Comparison of ENCODE assay signal across 1 cellular context in the genomic region with DNA sequence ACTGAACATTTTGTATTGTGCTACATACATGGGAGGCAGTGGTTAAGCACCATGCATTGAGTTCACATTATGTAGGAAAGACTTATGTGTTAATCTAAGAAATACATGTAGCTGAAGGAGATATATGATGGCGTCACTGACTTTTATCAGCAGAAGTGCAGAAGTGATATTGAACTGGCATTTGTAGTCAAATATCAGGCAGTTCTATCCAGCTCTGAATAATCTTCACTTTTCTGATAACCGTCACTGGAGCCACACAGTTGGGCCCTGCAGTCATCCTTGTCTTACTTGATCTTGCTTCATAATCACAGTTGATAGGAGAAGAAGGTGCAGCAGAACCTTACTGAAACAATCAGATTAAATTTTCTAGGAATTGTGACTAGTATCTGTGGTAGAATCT.
TF ChIP-seq lines count a peak whose summit lies in the region.

No MANE protein-coding gene starts in this region.

TF ChIP-seq in K562, 482 proteins besides CTCF, POLR2A, EP300 and RAD21 (continued from another document and continues in another):
- TF ChIP-seq, protein P1, sequence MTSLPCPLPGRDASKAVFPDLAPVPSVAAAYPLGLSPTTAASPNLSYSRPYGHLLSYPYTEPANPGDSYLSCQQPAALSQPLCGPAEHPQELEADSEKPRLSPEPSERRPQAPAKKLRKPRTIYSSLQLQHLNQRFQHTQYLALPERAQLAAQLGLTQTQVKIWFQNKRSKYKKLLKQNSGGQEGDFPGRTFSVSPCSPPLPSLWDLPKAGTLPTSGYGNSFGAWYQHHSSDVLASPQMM (CRISPR knock-in tag; IDR thresholded peaks at IDR 0.05): no peak
- no peak for TF ChIP-seq CAMTA2 (CRISPR knock-in tag; conservative IDR thresholded peaks at IDR 0.05)
- no peak for TF ChIP-seq TFAM (CRISPR knock-in tag; conservative IDR thresholded peaks at IDR 0.05)
- no peak for TF ChIP-seq KHSRP (IDR thresholded peaks at IDR 0.05)
- TF ChIP-seq FOSL1 (tag; conservative IDR thresholded peaks at IDR 0.05): 0 out of 2 replicates have a peak, but pooled peaks have one; percentile 28
- TF ChIP-seq ZBTB43 (CRISPR knock-in tag; IDR thresholded peaks at IDR 0.05): no peak
- TF ChIP-seq ZEB2 (IDR thresholded peaks at IDR 0.05): no peak
- 0 out of 6 replicates have a peak, but pooled peaks of 1 of the 3 experiments have one; percentile 19 for TF ChIP-seq ZBTB11 (CRISPR knock-in tag; IDR thresholded peaks at IDR 0.05)
- no peak for TF ChIP-seq TAF7 (tag; IDR thresholded peaks at IDR 0.05)
- no peak for TF ChIP-seq ZNF146 (CRISPR knock-in tag; IDR thresholded peaks at IDR 0.05; ENCODE audit: unreplicated experiment)
- no peak for TF ChIP-seq ETV5 (CRISPR knock-in tag; IDR thresholded peaks at IDR 0.05; ENCODE audit: low read depth)
- no peak; the same call in 1 of the 2 replicates for TF ChIP-seq JUND (IDR thresholded peaks at IDR 0.05; ENCODE audit: borderline replicate concordance, low read depth, low read length)
- TF ChIP-seq JUND (tag; IDR thresholded peaks at IDR 0.05; ENCODE audit: borderline replicate concordance, low read depth, low read length): peak; percentile 62; the same call in 1 of the 3 replicates
- TF ChIP-seq FOS (IDR thresholded peaks at IDR 0.05; ENCODE audit: extremely low read depth, insufficient read length): no peak
- TF ChIP-seq, protein P2, sequence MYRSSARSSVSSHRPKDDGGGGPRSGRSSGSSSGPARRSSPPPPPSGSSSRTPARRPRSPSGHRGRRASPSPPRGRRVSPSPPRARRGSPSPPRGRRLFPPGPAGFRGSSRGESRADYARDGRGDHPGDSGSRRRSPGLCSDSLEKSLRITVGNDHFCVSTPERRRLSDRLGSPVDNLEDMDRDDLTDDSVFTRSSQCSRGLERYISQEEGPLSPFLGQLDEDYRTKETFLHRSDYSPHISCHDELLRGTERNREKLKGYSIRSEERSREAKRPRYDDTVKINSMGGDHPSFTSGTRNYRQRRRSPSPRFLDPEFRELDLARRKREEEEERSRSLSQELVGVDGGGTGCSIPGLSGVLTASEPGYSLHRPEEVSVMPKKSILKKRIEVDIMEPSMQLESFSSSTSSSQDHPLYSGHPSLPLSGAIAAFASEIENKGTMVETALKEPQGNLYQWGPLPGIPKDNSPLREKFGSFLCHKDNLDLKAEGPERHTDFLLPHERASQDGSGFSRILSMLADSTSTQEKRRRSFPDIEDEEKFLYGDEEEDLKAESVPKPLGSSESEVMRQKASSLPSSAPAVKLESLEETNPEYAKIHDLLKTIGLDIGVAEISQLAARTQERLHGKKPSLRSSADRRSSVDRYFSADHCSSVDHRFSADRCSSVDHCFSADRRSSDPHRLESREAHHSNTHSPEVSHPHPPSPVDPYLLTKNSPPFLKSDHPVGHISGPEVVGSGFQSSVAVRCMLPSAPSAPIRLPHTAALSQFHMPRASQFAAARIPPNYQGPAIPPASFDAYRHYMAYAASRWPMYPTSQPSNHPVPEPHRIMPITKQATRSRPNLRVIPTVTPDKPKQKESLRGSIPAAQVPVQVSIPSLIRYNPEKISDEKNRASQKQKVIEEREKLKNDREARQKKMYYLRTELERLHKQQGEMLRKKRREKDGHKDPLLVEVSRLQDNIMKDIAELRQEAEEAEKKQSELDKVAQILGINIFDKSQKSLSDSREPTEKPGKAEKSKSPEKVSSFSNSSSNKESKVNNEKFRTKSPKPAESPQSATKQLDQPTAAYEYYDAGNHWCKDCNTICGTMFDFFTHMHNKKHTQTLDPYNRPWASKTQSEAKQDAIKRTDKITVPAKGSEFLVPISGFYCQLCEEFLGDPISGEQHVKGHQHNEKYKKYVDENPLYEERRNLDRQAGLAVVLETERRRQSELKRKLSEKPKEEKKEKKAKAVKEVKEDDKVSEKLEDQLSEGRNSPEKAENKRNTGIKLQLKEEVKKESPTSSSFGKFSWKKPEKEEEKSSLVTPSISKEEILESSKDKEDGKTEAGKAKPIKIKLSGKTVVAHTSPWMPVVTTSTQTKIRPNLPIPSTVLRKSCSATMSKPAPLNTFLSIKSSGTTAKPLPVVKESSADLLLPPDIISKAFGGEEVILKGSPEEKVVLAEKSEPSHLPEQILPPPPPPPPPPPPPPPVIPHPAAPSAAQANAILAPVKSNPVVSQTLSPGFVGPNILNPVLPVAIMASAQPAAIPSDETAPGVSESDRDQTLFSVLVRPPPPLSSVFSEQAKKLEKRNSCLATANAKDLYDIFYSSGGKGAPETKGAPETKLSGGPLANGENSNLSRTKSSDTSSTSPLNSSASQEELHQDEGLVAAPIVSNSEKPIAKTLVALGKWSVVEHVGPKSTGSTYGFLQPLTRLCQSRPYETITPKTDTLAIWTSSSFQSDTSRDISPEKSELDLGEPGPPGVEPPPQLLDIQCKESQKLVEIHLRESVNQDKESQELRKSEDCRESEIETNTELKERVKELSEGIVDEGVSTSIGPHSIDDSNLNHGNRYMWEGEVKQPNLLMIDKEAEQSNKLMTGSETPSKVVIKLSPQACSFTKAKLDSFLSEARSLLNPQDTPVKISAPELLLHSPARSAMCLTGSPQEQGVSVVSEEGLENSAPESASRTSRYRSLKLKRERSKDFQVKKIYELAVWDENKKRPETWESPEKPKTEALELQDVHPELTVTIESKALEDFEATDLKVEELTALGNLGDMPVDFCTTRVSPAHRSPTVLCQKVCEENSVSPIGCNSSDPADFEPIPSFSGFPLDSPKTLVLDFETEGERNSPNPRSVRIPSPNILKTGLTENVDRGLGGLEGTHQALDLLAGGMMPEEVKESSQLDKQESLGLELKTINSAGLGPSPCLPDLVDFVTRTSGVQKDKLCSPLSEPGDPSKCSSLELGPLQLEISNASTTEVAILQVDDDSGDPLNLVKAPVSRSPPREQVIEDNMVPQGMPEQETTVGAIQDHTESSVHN (IDR thresholded peaks at IDR 0.05; ENCODE audit: borderline replicate concordance in 1 of 2, low read depth in 1 of 2): no peak
- no peak for TF ChIP-seq RUNX1 (IDR thresholded peaks at IDR 0.05; ENCODE audit: low read depth)
- TF ChIP-seq ZNF239 (CRISPR knock-in tag; IDR thresholded peaks at IDR 0.05): no peak
- TF ChIP-seq ZNF263 (CRISPR knock-in tag; IDR thresholded peaks at IDR 0.05; ENCODE audit: borderline replicate concordance): no peak
- TF ChIP-seq HNRNPK (IDR thresholded peaks at IDR 0.05; ENCODE audit: low read depth, low read length, poor library complexity, severe bottlenecking): no peak
- TF ChIP-seq MCM2 (IDR thresholded peaks at IDR 0.05; ENCODE audit: low read depth): no peak
- no peak for TF ChIP-seq PCBP1 (IDR thresholded peaks at IDR 0.05; ENCODE audit: low read depth, low read length, poor library complexity, severe bottlenecking)
- TF ChIP-seq FOXJ3 (CRISPR knock-in tag; IDR thresholded peaks at IDR 0.05): no peak
- TF ChIP-seq CGGBP1 (CRISPR knock-in tag; IDR thresholded peaks at IDR 0.05): no peak
- TF ChIP-seq POLR2H (tag; IDR thresholded peaks at IDR 0.05; ENCODE audit: low read depth): no peak
- TF ChIP-seq ZBTB8A (IDR thresholded peaks at IDR 0.05; ENCODE audit: partially characterized antibody): no peak
- TF ChIP-seq CEBPG (CRISPR knock-in tag; IDR thresholded peaks at IDR 0.05): no peak
- peak in 1 of 2 experiments; percentile 22; a peak in 1 of 4 replicates for TF ChIP-seq CEBPG (tag; conservative IDR thresholded peaks at IDR 0.05 in 1 of 2, IDR thresholded peaks at IDR 0.05 in 1 of 2)
- TF ChIP-seq ARID1B (IDR thresholded peaks at IDR 0.05): peak; percentile 52; the same call in 1 of the 2 replicates
- TF ChIP-seq BCOR (IDR thresholded peaks at IDR 0.05): no peak
- no peak for TF ChIP-seq CHCHD3 (CRISPR knock-in tag; IDR thresholded peaks at IDR 0.05)
- no peak for TF ChIP-seq NR2F6 (CRISPR knock-in tag; IDR thresholded peaks at IDR 0.05)
- TF ChIP-seq TAL1 (IDR thresholded peaks at IDR 0.05): 0 out of 2 replicates have a peak, but pooled peaks have one; percentile 20
- no peak for TF ChIP-seq CREB3 (tag; conservative IDR thresholded peaks at IDR 0.05; ENCODE audit: low read depth)
- no peak for TF ChIP-seq CUX1 (CRISPR knock-in tag; IDR thresholded peaks at IDR 0.05)
- TF ChIP-seq HMGN3 (IDR thresholded peaks at IDR 0.05; ENCODE audit: borderline replicate concordance, extremely low read depth, insufficient read length, low read depth, low read length): peak; percentile 47
- TF ChIP-seq ZNF740 (CRISPR knock-in tag; IDR thresholded peaks at IDR 0.05): no peak
- no peak for TF ChIP-seq ZNF740 (tag; IDR thresholded peaks at IDR 0.05)
- no peak for TF ChIP-seq TCFL5 (CRISPR knock-in tag; conservative IDR thresholded peaks at IDR 0.05)
- TF ChIP-seq CBX1 (IDR thresholded peaks at IDR 0.05; ENCODE audit: low read depth): no peak
- TF ChIP-seq BRD4 (IDR thresholded peaks at IDR 0.05): no peak
- no peak for TF ChIP-seq HNRNPUL1 (IDR thresholded peaks at IDR 0.05; ENCODE audit: low read length)
- no peak for TF ChIP-seq BDP1 (IDR thresholded peaks at IDR 0.05; ENCODE audit: insufficient read depth, insufficient read length)
